ENCODE assay signal across 16 cellular contexts in genomic region chr17:16294560-16294959, GRCh38. TPM values are rescaled to one million over a fixed set of nuclear protein-coding genes. Genes with fewer than 3 reads are reported as not detected.
DNase-seq lines count a peak whose midpoint lies in the region; FAIRE-seq and TF ChIP-seq lines count a peak whose summit lies in the region.
"Had no signal": no experiment of that assay in that cellular context is flagged by ENCODE, and none has a peak within 500 bp of the region (broad histone marks: within the 10 kb centered on the region; RNA-seq: fewer than 3 reads in every experiment).

No MANE protein-coding gene starts in this region.

- no peak for TF ChIP-seq POLR2A in GM12891 (IDR thresholded peaks at IDR 0.05; ENCODE audit: low read depth, low read length)

- H3K4me1 ChIP-seq in duodenal mucosa (ENCODE audit: control insufficient read depth in 1 of 2, insufficient read depth in 2 of 2, low read length in 2 of 2) (peaks cover 39 to 43% of the 10 kb centered on the region in 2 donors), muscle layer of duodenum (ENCODE audit: control insufficient read depth in 1 of 2, insufficient read depth in 2 of 2, low read length in 2 of 2) (no peaks in the 10 kb centered on the region)

- DNase-seq in AG20443 (ENCODE audit: low spot score) = peak; percentile 3
- DNase-seq in HT-29 (ENCODE audit: low spot score) = peak; percentile 40
- DNase-seq in RCC 7860 (ENCODE audit: low spot score) = no peak
- DNase-seq in GM12891 (ENCODE audit: insufficient read length, low spot score) = no peak
- no peak for DNase-seq in NCI-H1105 treated with DMSO at 0.1 percent for 48 hours (lab: John Stamatoyannopoulos, UW)
- no peak for DNase-seq in NCI-H2196 treated with DMSO at 0.1 percent for 48 hours (lab: John Stamatoyannopoulos, UW; ENCODE audit: unreplicated experiment)
- DNase-seq: DMS153, GOT3, NCI-H1417, NCI-H1930, NCI-H774, Right ventricle myocardium superior had no signal

- H3K36me3 ChIP-seq in duodenal mucosa (ENCODE audit: control insufficient read depth in 1 of 2, insufficient read depth in 2 of 2, low read length in 2 of 2) (no peaks in the 10 kb centered on the region), muscle layer of duodenum (ENCODE audit: control insufficient read depth in 1 of 2, insufficient read depth in 2 of 2, low read length in 2 of 2) (no peaks in the 10 kb centered on the region)

- no peak overlapping the region for H3K4me3 ChIP-seq in duodenal mucosa (ENCODE audit: low read depth in 1 of 2, low read length in 2 of 2)
- H3K4me3 ChIP-seq in muscle layer of duodenum (ENCODE audit: low read depth in 1 of 2, low read length in 2 of 2) = no peak overlapping the region
- H3K4me3 ChIP-seq: K562 had no signal

- H3K9ac ChIP-seq in duodenal mucosa (ENCODE audit: low read depth in 1 of 2, low read length in 2 of 2) = peak overlapping the region in 1 of 2 donors; percentile 0

- H3K27ac ChIP-seq in duodenal mucosa (ENCODE audit: low read depth, low read length) = peak overlapping the region; percentile 55
- peak overlapping the region; percentile 33 for H3K27ac ChIP-seq in muscle layer of duodenum (ENCODE audit: low read length)
- H3K27ac ChIP-seq: C4-2B had no signal

- FAIRE-seq in RCC 7860 (lab: Jason Lieb, UNC) = no peak
- FAIRE-seq in GM12891 (lab: Jason Lieb, UNC) = no peak
- FAIRE-seq: K562 had no signal

- H3K27me3 ChIP-seq in duodenal mucosa (ENCODE audit: control insufficient read depth in 1 of 2, insufficient read depth in 2 of 2, low read length in 2 of 2) (no peaks in the 10 kb centered on the region), muscle layer of duodenum (ENCODE audit: low read depth, low read length) (no peaks in the 10 kb centered on the region)

- H3K9me3 ChIP-seq in duodenal mucosa (ENCODE audit: control insufficient read depth in 1 of 2, low read length in 2 of 2) (no peaks in the 10 kb centered on the region), muscle layer of duodenum (ENCODE audit: control insufficient read depth in 1 of 2, low read length in 2 of 2) (no peaks in the 10 kb centered on the region)

TF ChIP-seq in GM12891, 5 proteins besides CTCF, POLR2A, EP300 and RAD21:
- TF ChIP-seq POU2F2 (IDR thresholded peaks at IDR 0.05; ENCODE audit: low read depth, low read length) (no peak), SPI1 (IDR thresholded peaks at IDR 0.05; ENCODE audit: low read depth, low read length) (no peak)

RNA-seq across cellular contexts. Expression of gene CENPV, which starts 58.7 kb away (rescaled TPM):
- total RNA-seq in HT-29 (2014; rRNA removed; shearing (Covaris generic)) = 124 and 169 TPM in 2 replicates
- 57.4 TPM for polyA plus RNA-seq in GM12891 (2012; ENCODE audit: low read depth, missing spikeins)

Comparison
In these comparisons a context has a peak if more than half of its experiments do, and no peak if none do; other contexts are left out.
1. DNase-seq: peak in AG20443 (single experiment) and HT-29 (single experiment); none in RCC 7860 (single experiment), GM12891 (single experiment), NCI-H1105 treated with DMSO at 0.1 percent for 48 hours (single experiment) and NCI-H2196 treated with DMSO at 0.1 percent for 48 hours (single experiment).